14 cellular contexts compared by ENCODE assay signal in the genomic region with DNA sequence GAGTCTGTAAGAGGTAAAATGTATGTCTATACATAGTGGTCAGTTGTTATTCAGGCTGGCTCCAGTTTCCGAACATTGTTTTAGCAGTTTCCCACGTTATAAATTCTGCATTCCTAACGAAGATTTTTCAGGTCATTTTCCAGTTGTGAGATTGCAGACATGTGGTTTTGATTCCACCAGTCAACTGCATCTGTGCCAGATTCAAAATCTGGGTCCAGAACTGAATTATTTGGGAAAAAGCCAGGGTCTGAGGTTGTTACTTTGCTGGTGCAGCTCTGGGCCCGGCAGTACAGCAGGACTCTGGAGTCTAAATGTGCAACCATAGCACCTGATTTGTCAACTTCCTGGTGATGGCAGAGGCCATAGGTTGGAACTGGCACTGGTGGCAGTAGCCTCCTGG.
DNase-seq lines count a peak whose midpoint lies in the region; ATAC-seq and TF ChIP-seq lines count a peak whose summit lies in the region.
"Had no signal": no experiment of that assay in that cellular context is flagged by ENCODE, and none has a peak within 500 bp of the region (broad histone marks: within the 10 kb centered on the region; RNA-seq: fewer than 3 reads in every experiment).

No MANE protein-coding gene starts in this region.

- TF ChIP-seq EP300 in SK-N-SH (IDR thresholded peaks at IDR 0.05; ENCODE audit: borderline replicate concordance in 1 of 2, low read depth in 1 of 2, low read length in 1 of 2), result no peak

- H2AFZ ChIP-seq in SK-N-SH (ENCODE audit: low read depth), result no peak overlapping the region

- ATAC-seq in GM21825 (IDR thresholded peaks at IDR 0.05; ENCODE audit: unreplicated experiment), result no peak

- H3K9me3 ChIP-seq in testis, result no peaks in the 10 kb centered on the region
- H3K9me3 ChIP-seq in SK-N-SH, result no peaks in the 10 kb centered on the region
- H3K9me3 ChIP-seq: BLaER1, Caco-2 had no signal

- CTCF ChIA-PET in SK-N-SH (lab: Yijun Ruan, JAX), result no interaction called here

- H3K4me1 ChIP-seq in testis, result peaks cover 8% of the 10 kb centered on the region
- peaks cover 0 to 4% of the 10 kb centered on the region in 2 experiments; a peak in 1 of 4 replicates for H3K4me1 ChIP-seq in SK-N-SH (ENCODE audit: control insufficient read depth in 1 of 2, insufficient read depth in 2 of 2, low read depth in 1 of 2, low read length in 1 of 2)
- H3K4me1 ChIP-seq: BLaER1 had no signal

- H3K27ac ChIP-seq in testis, result no peak overlapping the region
- no peak overlapping the region for H3K27ac ChIP-seq in SK-N-SH (ENCODE audit: low read depth in 2 of 2, low read length in 1 of 2)
- H3K27ac ChIP-seq: BLaER1, HL-60 had no signal

- no peak overlapping the region for H3K9ac ChIP-seq in SK-N-SH
- H3K9ac ChIP-seq: BLaER1 had no signal

- H3K27me3 ChIP-seq in testis (no peaks in the 10 kb centered on the region), SK-N-SH (ENCODE audit: insufficient read depth) (no peaks in the 10 kb centered on the region)
- H3K27me3 ChIP-seq: BLaER1 had no signal

- no peaks in the 10 kb centered on the region for H4K20me1 ChIP-seq in SK-N-SH (ENCODE audit: insufficient read depth)
- H4K20me1 ChIP-seq: BLaER1 had no signal

- TF ChIP-seq POLR2A in testis (IDR thresholded peaks at IDR 0.05), result no peak

- H3F3A ChIP-seq in SK-N-SH (replicated peaks; ENCODE audit: insufficient read depth), result no peaks in the 10 kb centered on the region

- H3K4me3 ChIP-seq in HFF-Myc (replicated peaks; ENCODE audit: low read depth, low read length) (no peak overlapping the region), fibroblast of mammary gland (ENCODE audit: control insufficient read depth, low read depth, low read length) (no peak overlapping the region), testis (no peak overlapping the region), SK-N-SH (ENCODE audit: low read depth in 2 of 2, low read length in 1 of 2) (no peak overlapping the region)
- H3K4me3 ChIP-seq: BLaER1 had no signal

- intact Hi-C loops in testis (cut with DNase I; ENCODE audit: low total_unique reads), result no loop called here

- no peak overlapping the region for H3K4me2 ChIP-seq in SK-N-SH
- H3K4me2 ChIP-seq: BLaER1 had no signal

- POLR2A ChIA-PET in SK-N-SH (lab: Yijun Ruan, JAX), result no interaction called here

- DNase-seq in EH (ENCODE audit: low read depth), result peak; percentile 4
- peak; percentile 24 for DNase-seq in HFF-Myc (ENCODE audit: extremely low read depth, low read depth)
- DNase-seq in fibroblast of mammary gland (ENCODE audit: low read depth), result peak; percentile 59
- peak; percentile 7 for DNase-seq in stromal cell of bone marrow (ENCODE audit: low read depth)
- DNase-seq in testis, result no peak
- DNase-seq in SK-N-SH, result no peak
- DNase-seq: AML-193; Caco-2; CD8-positive, alpha-beta memory T cell; DMS53; HCEC 1CT had no signal

- no peak for TF ChIP-seq RAD21 in SK-N-SH (IDR thresholded peaks at IDR 0.05; ENCODE audit: low read length)

- WGBS in testis, 2 donors, result 39 to 46% methylated on average over 4 of the region's 4 CpGs
- 28% methylated on average over 4 of the region's 4 CpGs for WGBS in SK-N-SH (ENCODE audit: low lambda C conversion rate)

- H3K36me3 ChIP-seq in testis (ENCODE audit: low read depth, missing control alignments) (no peaks in the 10 kb centered on the region), SK-N-SH (replicated peaks in 1 of 2; ENCODE audit: control insufficient read depth in 1 of 2, insufficient read depth in 2 of 2, low read length in 1 of 2) (no peaks in the 10 kb centered on the region)
- H3K36me3 ChIP-seq: BLaER1 had no signal

- TF ChIP-seq CTCF in HFF-Myc (IDR thresholded peaks at IDR 0.05; ENCODE audit: low read depth, low read length, missing control alignments), result no peak
- TF ChIP-seq CTCF in fibroblast of mammary gland (conservative IDR thresholded peaks at IDR 0.05; ENCODE audit: control insufficient read depth, insufficient read depth, low read depth, low read length), result no peak
- TF ChIP-seq CTCF in testis (IDR thresholded peaks at IDR 0.05), result no peak
- no peak for TF ChIP-seq CTCF in SK-N-SH (IDR thresholded peaks at IDR 0.05)

- H3K79me2 ChIP-seq in SK-N-SH (ENCODE audit: insufficient read depth), result no peaks in the 10 kb centered on the region

- no peaks in the 10 kb centered on the region for H3K9me2 ChIP-seq in SK-N-SH

TF ChIP-seq in SK-N-SH, 30 proteins besides CTCF, POLR2A, EP300 and RAD21 (continues in another document):
- TF ChIP-seq GATA2 (CRISPR knock-in tag; IDR thresholded peaks at IDR 0.05), result no peak
- TF ChIP-seq TCF12 (IDR thresholded peaks at IDR 0.05), result no peak
- no peak for TF ChIP-seq CHD2 (IDR thresholded peaks at IDR 0.05; ENCODE audit: low read length, partially characterized antibody)
- TF ChIP-seq NFIC (IDR thresholded peaks at IDR 0.05; ENCODE audit: borderline replicate concordance), result no peak
- TF ChIP-seq, protein P1, sequence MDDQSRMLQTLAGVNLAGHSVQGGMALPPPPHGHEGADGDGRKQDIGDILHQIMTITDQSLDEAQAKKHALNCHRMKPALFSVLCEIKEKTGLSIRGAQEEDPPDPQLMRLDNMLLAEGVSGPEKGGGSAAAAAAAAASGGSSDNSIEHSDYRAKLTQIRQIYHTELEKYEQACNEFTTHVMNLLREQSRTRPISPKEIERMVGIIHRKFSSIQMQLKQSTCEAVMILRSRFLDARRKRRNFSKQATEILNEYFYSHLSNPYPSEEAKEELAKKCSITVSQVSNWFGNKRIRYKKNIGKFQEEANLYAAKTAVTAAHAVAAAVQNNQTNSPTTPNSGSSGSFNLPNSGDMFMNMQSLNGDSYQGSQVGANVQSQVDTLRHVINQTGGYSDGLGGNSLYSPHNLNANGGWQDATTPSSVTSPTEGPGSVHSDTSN (IDR thresholded peaks at IDR 0.05), result no peak
- TF ChIP-seq NRF1 (IDR thresholded peaks at IDR 0.05; ENCODE audit: low read depth, low read length), result no peak
- TF ChIP-seq GABPA (IDR thresholded peaks at IDR 0.05; ENCODE audit: low read depth), result no peak
- TF ChIP-seq, protein P2, sequence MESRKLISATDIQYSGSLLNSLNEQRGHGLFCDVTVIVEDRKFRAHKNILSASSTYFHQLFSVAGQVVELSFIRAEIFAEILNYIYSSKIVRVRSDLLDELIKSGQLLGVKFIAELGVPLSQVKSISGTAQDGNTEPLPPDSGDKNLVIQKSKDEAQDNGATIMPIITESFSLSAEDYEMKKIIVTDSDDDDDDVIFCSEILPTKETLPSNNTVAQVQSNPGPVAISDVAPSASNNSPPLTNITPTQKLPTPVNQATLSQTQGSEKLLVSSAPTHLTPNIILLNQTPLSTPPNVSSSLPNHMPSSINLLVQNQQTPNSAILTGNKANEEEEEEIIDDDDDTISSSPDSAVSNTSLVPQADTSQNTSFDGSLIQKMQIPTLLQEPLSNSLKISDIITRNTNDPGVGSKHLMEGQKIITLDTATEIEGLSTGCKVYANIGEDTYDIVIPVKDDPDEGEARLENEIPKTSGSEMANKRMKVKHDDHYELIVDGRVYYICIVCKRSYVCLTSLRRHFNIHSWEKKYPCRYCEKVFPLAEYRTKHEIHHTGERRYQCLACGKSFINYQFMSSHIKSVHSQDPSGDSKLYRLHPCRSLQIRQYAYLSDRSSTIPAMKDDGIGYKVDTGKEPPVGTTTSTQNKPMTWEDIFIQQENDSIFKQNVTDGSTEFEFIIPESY (IDR thresholded peaks at IDR 0.05; ENCODE audit: borderline replicate concordance, low read depth), result no peak
- TF ChIP-seq, protein P3, sequence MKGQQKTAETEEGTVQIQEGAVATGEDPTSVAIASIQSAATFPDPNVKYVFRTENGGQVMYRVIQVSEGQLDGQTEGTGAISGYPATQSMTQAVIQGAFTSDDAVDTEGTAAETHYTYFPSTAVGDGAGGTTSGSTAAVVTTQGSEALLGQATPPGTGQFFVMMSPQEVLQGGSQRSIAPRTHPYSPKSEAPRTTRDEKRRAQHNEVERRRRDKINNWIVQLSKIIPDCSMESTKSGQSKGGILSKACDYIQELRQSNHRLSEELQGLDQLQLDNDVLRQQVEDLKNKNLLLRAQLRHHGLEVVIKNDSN (IDR thresholded peaks at IDR 0.05; ENCODE audit: borderline replicate concordance, low read depth), result no peak
- TF ChIP-seq, protein P4, sequence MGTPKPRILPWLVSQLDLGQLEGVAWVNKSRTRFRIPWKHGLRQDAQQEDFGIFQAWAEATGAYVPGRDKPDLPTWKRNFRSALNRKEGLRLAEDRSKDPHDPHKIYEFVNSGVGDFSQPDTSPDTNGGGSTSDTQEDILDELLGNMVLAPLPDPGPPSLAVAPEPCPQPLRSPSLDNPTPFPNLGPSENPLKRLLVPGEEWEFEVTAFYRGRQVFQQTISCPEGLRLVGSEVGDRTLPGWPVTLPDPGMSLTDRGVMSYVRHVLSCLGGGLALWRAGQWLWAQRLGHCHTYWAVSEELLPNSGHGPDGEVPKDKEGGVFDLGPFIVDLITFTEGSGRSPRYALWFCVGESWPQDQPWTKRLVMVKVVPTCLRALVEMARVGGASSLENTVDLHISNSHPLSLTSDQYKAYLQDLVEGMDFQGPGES (IDR thresholded peaks at IDR 0.05; ENCODE audit: low read depth, low read length), result no peak
- no peak for TF ChIP-seq MXI1 (IDR thresholded peaks at IDR 0.05; ENCODE audit: low read depth, low read length)
- TF ChIP-seq TAF1 (IDR thresholded peaks at IDR 0.05; ENCODE audit: borderline replicate concordance, low read depth, low read length), result no peak
- TF ChIP-seq, protein P5, sequence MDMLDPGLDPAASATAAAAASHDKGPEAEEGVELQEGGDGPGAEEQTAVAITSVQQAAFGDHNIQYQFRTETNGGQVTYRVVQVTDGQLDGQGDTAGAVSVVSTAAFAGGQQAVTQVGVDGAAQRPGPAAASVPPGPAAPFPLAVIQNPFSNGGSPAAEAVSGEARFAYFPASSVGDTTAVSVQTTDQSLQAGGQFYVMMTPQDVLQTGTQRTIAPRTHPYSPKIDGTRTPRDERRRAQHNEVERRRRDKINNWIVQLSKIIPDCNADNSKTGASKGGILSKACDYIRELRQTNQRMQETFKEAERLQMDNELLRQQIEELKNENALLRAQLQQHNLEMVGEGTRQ (IDR thresholded peaks at IDR 0.05; ENCODE audit: borderline replicate concordance, low read depth, low read length), result no peak
- no peak for TF ChIP-seq FOXM1 (IDR thresholded peaks at IDR 0.05; ENCODE audit: low read depth)
- no peak for TF ChIP-seq FOSL2 (IDR thresholded peaks at IDR 0.05; ENCODE audit: borderline replicate concordance, low read depth)
- no peak for TF ChIP-seq RCOR1 (IDR thresholded peaks at IDR 0.05; ENCODE audit: low read length)
- TF ChIP-seq POLR2AphosphoS5 (IDR thresholded peaks at IDR 0.05; ENCODE audit: low read depth, low read length), result no peak
- TF ChIP-seq JUND (IDR thresholded peaks at IDR 0.05), result no peak
- no peak for TF ChIP-seq EZH2phosphoT487 (IDR thresholded peaks at IDR 0.05; ENCODE audit: borderline replicate concordance, low read depth)

Comparison
In these comparisons a context has a peak if more than half of its experiments do, and no peak if none do; other contexts are left out.
1. DNase-seq: peak in EH (single experiment), HFF-Myc (single experiment), fibroblast of mammary gland (single experiment) and stromal cell of bone marrow (single experiment); none in testis (single experiment) and SK-N-SH (single experiment).